In genomic region chr10:58701398-58702135, GRCh38 we compare ENCODE assay signal across 11 cellular contexts.
DNase-seq lines count a peak whose midpoint lies in the region; ATAC-seq and TF ChIP-seq lines count a peak whose summit lies in the region.
"Had no signal": no experiment of that assay in that cellular context is flagged by ENCODE, and none has a peak within 500 bp of the region (broad histone marks: within the 10 kb centered on the region; RNA-seq: fewer than 3 reads in every experiment).

No MANE protein-coding gene starts in this region.

- H3K27me3 Mint-ChIP-seq in activated CD8-positive, alpha-beta T cell treated with anti-CD3 and anti-CD28 coated beads for 36 hours: no peaks in the 10 kb centered on the region

- no peaks in the 10 kb centered on the region for H3K36me3 Mint-ChIP-seq in activated CD8-positive, alpha-beta T cell treated with anti-CD3 and anti-CD28 coated beads for 36 hours (ENCODE audit: low read depth)

- peak; percentile 35 for ATAC-seq in lung (ENCODE audit: insufficient read depth, low FRiP score)
- ATAC-seq in activated CD8-positive, alpha-beta T cell treated with anti-CD3 and anti-CD28 coated beads for 36 hours: no peak

- no peaks in the 10 kb centered on the region for H3K9me3 Mint-ChIP-seq in activated CD8-positive, alpha-beta T cell treated with anti-CD3 and anti-CD28 coated beads for 36 hours

- peak; percentile 78 for DNase-seq in M059J (ENCODE audit: low read depth)
- peak; percentile 27 for DNase-seq in colonic mucosa
- DNase-seq in lung (ENCODE audit: low spot score): no peak
- peak; percentile 31 to 59 for DNase-seq in uterus
- DNase-seq in NCI-H187 treated with DMSO at 0.1 percent for 48 hours (lab: John Stamatoyannopoulos, UW): no peak
- DNase-seq in ecto neural progenitor cell (ENCODE audit: low spot score): no peak
- no peak for DNase-seq in foreskin melanocyte
- DNase-seq in activated CD8-positive, alpha-beta T cell treated with anti-CD3 and anti-CD28 coated beads for 36 hours: no peak
- DNase-seq: DMS79, NCI-H1930 had no signal

- no peak overlapping the region for H3K4me3 Mint-ChIP-seq in activated CD8-positive, alpha-beta T cell treated with anti-CD3 and anti-CD28 coated beads for 36 hours

- TF ChIP-seq CTCF in colonic mucosa (IDR thresholded peaks at IDR 0.05) (no peak), lung (IDR thresholded peaks at IDR 0.05; ENCODE audit: control extremely low read depth, extremely low read depth) (no peak), uterus (IDR thresholded peaks at IDR 0.05) (no peak)
- no peak for TF ChIP-seq CTCF in activated CD8-positive, alpha-beta T cell treated with anti-CD3 and anti-CD28 coated beads for 36 hours (IDR thresholded peaks at IDR 0.05)

- no peak overlapping the region for H3K27ac Mint-ChIP-seq in activated CD8-positive, alpha-beta T cell treated with anti-CD3 and anti-CD28 coated beads for 36 hours

- H3K9me3 ChIP-seq in colonic mucosa (no peaks in the 10 kb centered on the region), lung (ENCODE audit: control insufficient read depth in 2 of 2, insufficient read depth in 1 of 2, low read length in 1 of 2) (no peaks in the 10 kb centered on the region), uterus (no peaks in the 10 kb centered on the region)
- H3K9me3 ChIP-seq: prostate gland had no signal

- WGBS in lung, 2 donors: 74 to 82% methylated on average over 7 of the region's 7 CpGs

- TF ChIP-seq POLR2A in uterus (IDR thresholded peaks at IDR 0.05): no peak

- POLR2A ChIA-PET in activated CD8-positive, alpha-beta T cell treated with anti-CD3 and anti-CD28 coated beads for 36 hours (lab: Charles Lee): no interaction called here

- H3K9ac ChIP-seq in colonic mucosa (ENCODE audit: low read depth in 2 of 2, low read length in 2 of 2): no peak overlapping the region

- no peaks in the 10 kb centered on the region for H3K4me1 Mint-ChIP-seq in activated CD8-positive, alpha-beta T cell treated with anti-CD3 and anti-CD28 coated beads for 36 hours (ENCODE audit: low read depth)

- CTCF ChIA-PET in activated CD8-positive, alpha-beta T cell treated with anti-CD3 and anti-CD28 coated beads for 36 hours (lab: Charles Lee): no interaction called here

- H3K4me3 ChIP-seq in colonic mucosa (no peak overlapping the region), lung (no peak overlapping the region), uterus (no peak overlapping the region)
- H3K4me3 ChIP-seq: prostate gland had no signal

- no peak overlapping the region for H3K27ac ChIP-seq in colonic mucosa
- H3K27ac ChIP-seq in lung (ENCODE audit: low read depth in 1 of 2, low read length in 1 of 2): peak overlapping the region in 1 of 2 donors; percentile 2
- H3K27ac ChIP-seq in uterus: peak overlapping the region; percentile 29 to 53
- H3K27ac ChIP-seq: prostate gland had no signal

- H3K36me3 ChIP-seq in colonic mucosa: no peaks in the 10 kb centered on the region
- H3K36me3 ChIP-seq in lung (ENCODE audit: control insufficient read depth in 2 of 2, insufficient read depth in 2 of 2, low read length in 2 of 2): no peaks in the 10 kb centered on the region
- H3K36me3 ChIP-seq in uterus: no peaks in the 10 kb centered on the region
- H3K36me3 ChIP-seq: prostate gland had no signal

- H3K27me3 ChIP-seq in colonic mucosa: no peaks in the 10 kb centered on the region
- H3K27me3 ChIP-seq in lung (ENCODE audit: control insufficient read depth, insufficient read depth): no peaks in the 10 kb centered on the region
- no peaks in the 10 kb centered on the region for H3K27me3 ChIP-seq in uterus

- H3K4me1 ChIP-seq in colonic mucosa: no peaks in the 10 kb centered on the region
- H3K4me1 ChIP-seq in lung (ENCODE audit: control insufficient read depth in 2 of 2, insufficient read depth in 2 of 2, low read length in 2 of 2): no peaks in the 10 kb centered on the region
- H3K4me1 ChIP-seq in uterus: no peaks in the 10 kb centered on the region
- H3K4me1 ChIP-seq: prostate gland had no signal

- intact Hi-C loops in colonic mucosa (cut with DNase I) (no loop called here), uterus (cut with DNase I; ENCODE audit: low total_unique reads) (no loop called here)
- intact Hi-C loops in activated CD8-positive, alpha-beta T cell treated with anti-CD3 and anti-CD28 coated beads for 36 hours (cut with micrococcal nuclease): no loop called here

Comparison
In these comparisons a context has a peak if more than half of its experiments do, and no peak if none do; other contexts are left out.
1. DNase-seq: peak in M059J (single experiment), colonic mucosa (single experiment) and uterus (2 of 2); none in lung (single experiment), NCI-H187 treated with DMSO at 0.1 percent for 48 hours (single experiment), ecto neural progenitor cell (single experiment), foreskin melanocyte (single experiment) and activated CD8-positive, alpha-beta T cell treated with anti-CD3 and anti-CD28 coated beads for 36 hours (single experiment).